In the genomic region with DNA sequence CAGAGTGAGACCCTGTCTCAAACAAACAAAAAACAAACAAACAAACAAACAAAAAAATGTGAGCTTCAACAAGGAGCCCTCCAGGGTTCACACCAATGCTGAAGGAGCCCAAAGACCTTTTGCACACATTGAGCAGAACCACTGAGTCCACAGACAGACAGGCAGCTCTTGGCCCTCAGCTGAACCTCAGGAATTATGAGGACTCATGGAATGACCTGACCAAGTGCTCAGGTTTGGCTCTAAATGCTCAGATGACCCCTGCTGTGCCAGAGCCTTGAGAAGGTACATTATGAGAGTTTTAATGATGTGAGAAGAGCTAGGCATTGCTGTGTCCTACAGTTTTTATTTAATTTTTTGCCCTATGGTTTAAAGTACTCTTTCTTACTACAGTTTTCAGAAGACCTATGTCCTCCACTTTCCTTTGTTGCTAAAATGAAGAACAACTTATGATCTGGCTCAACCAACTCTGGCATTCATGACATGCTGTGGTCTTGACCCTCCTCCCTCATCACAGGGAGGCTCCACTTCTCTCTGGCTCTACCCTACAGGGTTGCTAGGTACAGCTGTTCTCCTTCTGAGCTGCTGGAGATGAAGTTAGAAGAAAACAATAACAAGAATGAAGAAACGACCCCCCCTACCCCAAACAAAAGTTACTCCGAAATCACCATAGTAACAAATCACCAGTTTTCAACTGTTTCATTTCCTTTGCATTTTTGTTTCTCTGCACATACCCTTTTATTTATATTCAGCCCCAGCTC, we compare ENCODE assay signal across 1 cellular context.
TF ChIP-seq lines count a peak whose summit lies in the region.

No MANE protein-coding gene starts in this region.

TF ChIP-seq in endothelial cell of umbilical vein, 7 proteins besides CTCF, POLR2A, EP300 and RAD21:
- TF ChIP-seq FOS (IDR thresholded peaks at IDR 0.05; ENCODE audit: borderline replicate concordance, insufficient read depth, low read length) (no peak), GATA2 (IDR thresholded peaks at IDR 0.05; ENCODE audit: insufficient read depth, insufficient read length, low read depth, low read length) (no peak), JUN (IDR thresholded peaks at IDR 0.05; ENCODE audit: borderline replicate concordance, insufficient read depth, insufficient read length, low read depth) (no peak), EZH2 (IDR thresholded peaks at IDR 0.05; ENCODE audit: borderline replicate concordance, low read depth, low read length, severe bottlenecking) (no peak), POLR2AphosphoS5 (IDR thresholded peaks at IDR 0.05; ENCODE audit: insufficient read depth, low read depth, low read length) (no peak), MYC (IDR thresholded peaks at IDR 0.05; ENCODE audit: low read depth, low read length) (no peak)
TF ChIP-seq in endothelial cell of umbilical vein: peak in this region for 0.
